In the genomic region with DNA sequence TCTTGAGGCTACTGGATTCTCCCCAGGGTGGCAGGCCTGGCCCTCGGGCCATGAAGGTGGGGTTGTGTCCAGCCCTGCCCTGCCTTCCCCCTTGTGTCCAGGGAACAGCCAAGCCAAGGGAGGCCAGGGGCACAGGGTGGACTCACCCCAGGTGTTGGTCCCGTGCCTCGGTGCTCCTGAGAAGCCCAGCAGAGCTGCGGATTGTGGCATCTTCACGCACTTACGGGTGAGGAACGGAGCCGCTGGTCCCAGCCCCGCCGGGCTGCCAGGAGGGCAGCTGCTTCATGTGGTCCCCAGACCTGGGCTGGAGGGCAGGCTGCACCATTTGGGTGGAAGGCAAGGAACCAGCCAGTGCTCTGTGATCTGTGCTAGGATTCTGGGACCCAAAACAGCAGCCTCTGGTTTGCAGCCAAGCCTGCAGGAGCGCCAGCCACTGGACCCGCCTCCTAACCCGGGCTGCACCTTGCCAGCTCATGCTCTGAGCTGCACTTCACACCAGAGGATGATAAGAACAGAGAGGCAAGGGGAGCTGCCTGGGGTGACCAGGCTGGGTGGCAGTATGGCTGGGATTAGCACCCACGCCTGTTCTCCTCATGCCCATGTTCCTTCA, we compare ENCODE assay signal across 27 cellular contexts. TPM values are rescaled to one million over a fixed set of nuclear protein-coding genes. Genes with fewer than 3 reads are reported as not detected.
DNase-seq lines count a peak whose midpoint lies in the region; ATAC-seq, FAIRE-seq and TF ChIP-seq lines count a peak whose summit lies in the region.
"Had no signal": no experiment of that assay in that cellular context is flagged by ENCODE, and none has a peak within 500 bp of the region (broad histone marks: within the 10 kb centered on the region; RNA-seq: fewer than 3 reads in every experiment).

No MANE protein-coding gene starts in this region.

- H3K4me1 ChIP-seq in BLaER1 (peaks cover 35% of the 10 kb centered on the region), pancreas (no peaks in the 10 kb centered on the region)
- H3K4me1 ChIP-seq: BE2C had no signal

- 51 to 66% methylated on average over 13 to 14 of the region's 14 CpGs for WGBS in pancreas, 2 donors

- peak; percentile 17 for DNase-seq in activated CD4-positive, CD25-positive, alpha-beta regulatory T cell treated with anti-CD3 and anti-CD28 coated beads, Interleukin-2, amount 50 U/mL, for 72 hours
- DNase-seq in dorsolateral prefrontal cortex (peak in 6 of 10 donors; percentile 15 to 40 (median 34)), pancreas (peak in 4 of 6 donors; percentile 2 to 67 (median 26))
- no peak for DNase-seq in activated CD4-positive, alpha-beta T cell treated with anti-CD3 and anti-CD28 coated beads, Interleukin-2, amount 50 U/mL, for 48 hours
- no peak for DNase-seq in stimulated activated CD8-positive, alpha-beta memory T cell treated with anti-CD3 and anti-CD28 coated beads, Interleukin-4, amount 100 ng/mL, for 48 hours
- no peak for DNase-seq in activated CD4-positive, alpha-beta T cell treated with anti-CD3 and anti-CD28 coated beads for 4 hours
- DNase-seq: activated CD4-positive, CD25-positive, alpha-beta regulatory T cell; BE2C; Calu3; caudate nucleus; EL; kidney glomerular epithelial cell; mesendoderm; NCI-H1092 treated with DMSO at 0.1 percent for 48 hours; NCI-H2029 treated with DMSO at 0.1 percent for 48 hours; stimulated activated CD4-positive, alpha-beta T cell treated with anti-CD3 and anti-CD28 coated beads, Interleukin-4, amount 100 ng/mL, for 1 hour; stimulated activated naive CD8-positive, alpha-beta T cell treated with anti-CD3 and anti-CD28 coated beads, Interleukin-15, amount 100 ng/mL, for 72 hours had no signal

- H3K27me3 ChIP-seq in BLaER1: no peaks in the 10 kb centered on the region
- H3K27me3 ChIP-seq in dorsolateral prefrontal cortex: peaks cover 0 to 57% (median 10%) of the 10 kb centered on the region in 45 donors
- H3K27me3 ChIP-seq in pancreas: no peaks in the 10 kb centered on the region
- H3K27me3 ChIP-seq: BE2C had no signal

- peak overlapping the region; percentile 83; the same call in 1 of the 2 replicates for H3K4me2 ChIP-seq in BLaER1

- ATAC-seq in activated CD4-positive, CD25-positive, alpha-beta regulatory T cell treated with anti-CD3 and anti-CD28 coated beads, Interleukin-2, amount 50 U/mL, for 24 hours: no peak
- no peak for ATAC-seq in pancreas
- ATAC-seq: gastroesophageal sphincter; naive thymus-derived CD4-positive, alpha-beta T cell; Panc1; stimulated activated naive CD8-positive, alpha-beta T cell treated with anti-CD3 and anti-CD28 coated beads, Interleukin-15, amount 100 ng/mL, for 72 hours had no signal

- intact Hi-C loops in dorsolateral prefrontal cortex (cut with DNase I) (no loop called here), pancreas (cut with DNase I) (no loop called here)

- no peak for FAIRE-seq in pancreas (lab: Jason Lieb, UNC)

- H3K9me3 ChIP-seq in BLaER1 (peaks cover 7% of the 10 kb centered on the region), pancreas (no peaks in the 10 kb centered on the region)
- H3K9me3 ChIP-seq: BE2C had no signal

- no peak overlapping the region for H3K9ac ChIP-seq in BLaER1

- H3K36me3 ChIP-seq in BLaER1 (no peaks in the 10 kb centered on the region), pancreas (no peaks in the 10 kb centered on the region)
- H3K36me3 ChIP-seq: BE2C, esophagus muscularis mucosa, gastroesophageal sphincter had no signal

- no peak overlapping the region for H3K27ac ChIP-seq in BLaER1
- no peak overlapping the region for H3K27ac ChIP-seq in dorsolateral prefrontal cortex
- H3K27ac ChIP-seq in pancreas: no peak overlapping the region
- H3K27ac ChIP-seq: esophagus muscularis mucosa, gastroesophageal sphincter, skin epidermis had no signal

- no peak for TF ChIP-seq CTCF in dorsolateral prefrontal cortex (IDR thresholded peaks at IDR 0.05 in 54 of 56, conservative IDR thresholded peaks at IDR 0.05 in 2 of 56; ENCODE audit: low read depth in 1 of 56, partially characterized antibody in 56 of 56)
- no peak for TF ChIP-seq CTCF in pancreas (IDR thresholded peaks at IDR 0.05)

- no peak overlapping the region for H3K4me3 ChIP-seq in BLaER1
- H3K4me3 ChIP-seq in dorsolateral prefrontal cortex: no peak overlapping the region
- no peak overlapping the region for H3K4me3 ChIP-seq in pancreas
- H3K4me3 ChIP-seq: esophagus muscularis mucosa, gastroesophageal sphincter, skin epidermis had no signal

- no peaks in the 10 kb centered on the region for H4K20me1 ChIP-seq in BLaER1

RNA-seq across cellular contexts. Expression of a gene that starts 36.1 kb away (rescaled TPM):
- total RNA-seq in dorsolateral prefrontal cortex (1 to 10 TPM in 60 of 120 experiments, under 1 TPM in 59, not detected in 1; 0.28 to 3.6 (median 1.0) TPM), pancreas (not detected)
- not detected for polyA plus RNA-seq in pancreas
- total RNA-seq: A172; Calu3; gastroesophageal sphincter; LHCN-M2; naive thymus-derived CD4-positive, alpha-beta T cell; ureter had no signal
- polyA plus RNA-seq: naive thymus-derived CD4-positive, alpha-beta T cell had no signal

Comparison
In these comparisons a context has a peak if more than half of its experiments do, and no peak if none do; other contexts are left out.
1. DNase-seq: peak in activated CD4-positive, CD25-positive, alpha-beta regulatory T cell treated with anti-CD3 and anti-CD28 coated beads, Interleukin-2, amount 50 U/mL, for 72 hours (single experiment), dorsolateral prefrontal cortex (6 of 10) and pancreas (4 of 6); none in activated CD4-positive, alpha-beta T cell treated with anti-CD3 and anti-CD28 coated beads, Interleukin-2, amount 50 U/mL, for 48 hours (0 of 2), stimulated activated CD8-positive, alpha-beta memory T cell treated with anti-CD3 and anti-CD28 coated beads, Interleukin-4, amount 100 ng/mL, for 48 hours (single experiment) and activated CD4-positive, alpha-beta T cell treated with anti-CD3 and anti-CD28 coated beads for 4 hours (0 of 2).